10 cellular contexts compared by ENCODE assay signal in the genomic region with DNA sequence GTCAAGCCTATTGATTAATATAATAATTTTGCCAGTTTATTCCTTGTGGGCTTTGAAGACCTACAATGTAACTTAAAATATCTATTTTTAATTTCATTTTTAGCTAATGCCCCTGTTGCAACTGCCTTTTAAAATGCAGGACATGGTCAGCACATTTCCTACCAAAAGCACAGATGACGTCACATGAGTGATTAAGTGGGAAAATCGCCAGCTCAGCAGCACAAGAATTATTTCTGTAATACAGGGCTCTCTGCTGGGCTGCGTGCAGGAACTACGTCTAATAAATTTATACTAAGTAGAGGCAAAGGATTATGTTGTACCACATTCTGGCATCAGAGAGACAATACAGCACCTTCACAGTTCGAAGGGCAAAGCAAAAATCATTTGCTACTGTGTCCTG. TPM values are rescaled to one million over a fixed set of nuclear protein-coding genes. Genes with fewer than 3 reads are reported as not detected.
DNase-seq lines count a peak whose midpoint lies in the region; ATAC-seq, FAIRE-seq and TF ChIP-seq lines count a peak whose summit lies in the region.
"Had no signal": no experiment of that assay in that cellular context is flagged by ENCODE, and none has a peak within 500 bp of the region (broad histone marks: within the 10 kb centered on the region; RNA-seq: fewer than 3 reads in every experiment).

No MANE protein-coding gene starts in this region.

- H3K4me1 ChIP-seq in endothelial cell of umbilical vein (ENCODE audit: control insufficient read depth, extremely low read depth, insufficient read depth, low read length) (peaks cover 7% of the 10 kb centered on the region), lung (ENCODE audit: control insufficient read depth in 2 of 2, insufficient read depth in 2 of 2, low read length in 2 of 2) (peaks cover 0 to 6% of the 10 kb centered on the region in 2 donors), thoracic aorta (ENCODE audit: control insufficient read depth in 1 of 2, low read depth in 2 of 2) (peaks cover 0 to 10% of the 10 kb centered on the region in 2 donors)

- CTCF ChIA-PET in endothelial cell of umbilical vein (lab: Charles Lee) = interaction anchor here (0.6 to 2.0 kb wide), 13 partner anchors 8 to 68 kb away, joined by 3 to 8 read pairs (median 5); a partner anchor contains a TSS

- H3K9me3 ChIP-seq in endothelial cell of umbilical vein (replicated peaks; ENCODE audit: control insufficient read depth, insufficient read depth, low read length) (no peaks in the 10 kb centered on the region), lung (ENCODE audit: control insufficient read depth in 2 of 2, insufficient read depth in 1 of 2, low read length in 1 of 2) (no peaks in the 10 kb centered on the region), thoracic aorta (no peaks in the 10 kb centered on the region)
- H3K9me3 ChIP-seq: ascending aorta had no signal

- DNase-seq in NCI-H226 (peak; percentile 57), endothelial cell of umbilical vein (ENCODE audit: low read depth, low spot score) (peak; percentile 83), lung (ENCODE audit: low spot score) (peak; percentile 72), thoracic aorta (ENCODE audit: low spot score) (peak; percentile 50), OCI-M2 (lab: John Stamatoyannopoulos, UW; ENCODE audit: unreplicated experiment) (no peak)

- H3K27me3 ChIP-seq in endothelial cell of umbilical vein (ENCODE audit: control insufficient read depth in 2 of 2, insufficient read depth in 2 of 2, low read length in 2 of 2) (no peaks in the 10 kb centered on the region), lung (ENCODE audit: control insufficient read depth, insufficient read depth) (no peaks in the 10 kb centered on the region), thoracic aorta (replicated peaks; ENCODE audit: insufficient read depth) (no peaks in the 10 kb centered on the region)
- H3K27me3 ChIP-seq: ascending aorta had no signal

- H3K4me3 ChIP-seq in endothelial cell of umbilical vein (replicated peaks in 1 of 3; ENCODE audit: insufficient read depth in 1 of 3, low read depth in 1 of 3, low read length in 3 of 3) = no peak overlapping the region
- H3K4me3 ChIP-seq in lung = no peak overlapping the region
- H3K4me3 ChIP-seq in thoracic aorta = peak overlapping the region; percentile 32
- H3K4me3 ChIP-seq: ascending aorta had no signal

- WGBS in lung, 2 donors = 32 to 48% methylated on average over 5 of the region's 5 CpGs

- no peaks in the 10 kb centered on the region for H3K9me1 ChIP-seq in endothelial cell of umbilical vein (replicated peaks; ENCODE audit: control insufficient read depth, extremely low read depth, insufficient read depth, low read length)

- no TSS peak for BruUV-seq in endothelial cell of umbilical vein (replicated peaks; lab: Mats Ljungman, UMichigan)

- H3K9ac ChIP-seq in endothelial cell of umbilical vein (replicated peaks; ENCODE audit: extremely low read depth, insufficient read depth, low read length) = no peak overlapping the region

- no peaks in the 10 kb centered on the region for H4K20me1 ChIP-seq in endothelial cell of umbilical vein (replicated peaks; ENCODE audit: control insufficient read depth, extremely low read depth, insufficient read depth, low read length)

- no peak for ATAC-seq in lung (ENCODE audit: insufficient read depth, low FRiP score)
- peak; percentile 80 for ATAC-seq in thoracic aorta (ENCODE audit: insufficient number of reproducible peaks, low FRiP score, low read depth)
- no peak for ATAC-seq in GM21447 (IDR thresholded peaks at IDR 0.05; ENCODE audit: unreplicated experiment)
- ATAC-seq in HG02870 (IDR thresholded peaks at IDR 0.05; ENCODE audit: unreplicated experiment) = no peak
- ATAC-seq in GM21515 (IDR thresholded peaks at IDR 0.05; ENCODE audit: unreplicated experiment) = no peak

- intact Hi-C loops in endothelial cell of umbilical vein (cut with micrococcal nuclease) = no loop called here

- H2AFZ ChIP-seq in endothelial cell of umbilical vein (ENCODE audit: low read depth, low read length) = no peak overlapping the region

- POLR2A ChIA-PET in endothelial cell of umbilical vein (lab: Charles Lee) = no interaction called here

- H3K36me3 ChIP-seq in endothelial cell of umbilical vein (ENCODE audit: control insufficient read depth in 2 of 2, extremely low read depth in 1 of 2, insufficient read depth in 2 of 2, low read length in 2 of 2) = no peaks in the 10 kb centered on the region
- peaks cover 0 to 1% of the 10 kb centered on the region in 2 donors for H3K36me3 ChIP-seq in lung (ENCODE audit: control insufficient read depth in 2 of 2, insufficient read depth in 2 of 2, low read length in 2 of 2)
- H3K36me3 ChIP-seq in thoracic aorta = no peaks in the 10 kb centered on the region
- H3K36me3 ChIP-seq: ascending aorta had no signal

- dilution Hi-C loops in endothelial cell of umbilical vein (cut with MboI; ENCODE audit: extremely low pct_ligation_motif_present, low sequenced_read_pairs) = no loop called here

- TF ChIP-seq POLR2A in endothelial cell of umbilical vein (IDR thresholded peaks at IDR 0.05; ENCODE audit: low read depth, low read length) = no peak

- peaks cover 77% of the 10 kb centered on the region for H3K79me2 ChIP-seq in endothelial cell of umbilical vein (ENCODE audit: control insufficient read depth, insufficient read depth, low read length)

- FAIRE-seq in endothelial cell of umbilical vein (lab: Jason Lieb, UNC) = no peak

- H3K4me2 ChIP-seq in endothelial cell of umbilical vein (ENCODE audit: insufficient read depth, low read length) = peak overlapping the region; percentile 34

- TF ChIP-seq CTCF in endothelial cell of umbilical vein (IDR thresholded peaks at IDR 0.05; ENCODE audit: extremely low read depth in 1 of 2, insufficient read depth in 1 of 2, low read depth in 1 of 2, low read length in 2 of 2) = no peak
- no peak for TF ChIP-seq CTCF in lung (IDR thresholded peaks at IDR 0.05; ENCODE audit: control extremely low read depth, extremely low read depth)
- no peak for TF ChIP-seq CTCF in thoracic aorta (IDR thresholded peaks at IDR 0.05)

- H3K27ac ChIP-seq in endothelial cell of umbilical vein (ENCODE audit: insufficient read depth, low read depth, low read length) (no peak overlapping the region), lung (ENCODE audit: low read depth in 1 of 2, low read length in 1 of 2) (peak overlapping the region; percentile 6 to 73), thoracic aorta (peak overlapping the region in 1 of 2 donors; percentile 19)
- H3K27ac ChIP-seq: HL-60 had no signal

TF ChIP-seq in endothelial cell of umbilical vein, 7 proteins besides CTCF, POLR2A, EP300 and RAD21:
- no peak for TF ChIP-seq EZH2 (IDR thresholded peaks at IDR 0.05; ENCODE audit: borderline replicate concordance, low read depth, low read length, severe bottlenecking)
- no peak for TF ChIP-seq MYC (IDR thresholded peaks at IDR 0.05; ENCODE audit: low read depth, low read length)
- TF ChIP-seq JUN (IDR thresholded peaks at IDR 0.05; ENCODE audit: borderline replicate concordance, insufficient read depth, insufficient read length, low read depth) = peak; percentile 69

RNA-seq across cellular contexts. Expression of a gene that starts 8.2 kb away (rescaled TPM):
- 56.3 and 62.9 TPM in 2 replicates for total RNA-seq in endothelial cell of umbilical vein
- polyA plus RNA-seq in endothelial cell of umbilical vein = 15.4 and 16.5 TPM in 2 replicates
- polyA plus RNA-seq in endothelial cell of umbilical vein (2011; cell fraction: cytosol; rRNA removed) = 30.8 and 31.7 TPM in 2 replicates
- polyA plus RNA-seq in endothelial cell of umbilical vein (2011; cell fraction: nucleus; rRNA removed) = 35.0 and 37.2 TPM in 2 replicates
- polyA plus RNA-seq in endothelial cell of umbilical vein (2012) = 30.3 and 55.7 TPM in 2 replicates
- 42.7 and 50.6 TPM in 2 replicates for polyA minus RNA-seq in endothelial cell of umbilical vein
- polyA minus RNA-seq in endothelial cell of umbilical vein (2011; cell fraction: cytosol; rRNA and poly(A)+ RNA removed) = 104 TPM
- 14.4 and 22.9 TPM in 2 replicates for polyA minus RNA-seq in endothelial cell of umbilical vein (2011; cell fraction: nucleus; rRNA and poly(A)+ RNA removed)
- 10 to 100 TPM; 13.1 to 26.8 TPM for total RNA-seq in lung
- polyA plus RNA-seq in lung = 1 to 10 TPM; 3.8 to 7.2 TPM
- 1 to 10 TPM; 3.0 to 4.8 TPM for total RNA-seq in thoracic aorta

RNA-seq across cellular contexts. Expression of a gene that starts 40.3 kb away (rescaled TPM):
- 0.53 and 0.55 TPM in 2 replicates for total RNA-seq in endothelial cell of umbilical vein
- polyA plus RNA-seq in endothelial cell of umbilical vein = 0.66 and 0.75 TPM in 2 replicates
- polyA plus RNA-seq in endothelial cell of umbilical vein (2011; cell fraction: cytosol; rRNA removed) = 0.32 and 0.56 TPM in 2 replicates
- polyA plus RNA-seq in endothelial cell of umbilical vein (2011; cell fraction: nucleus; rRNA removed) = 1.4 and 1.8 TPM in 2 replicates
- 1.1 and 1.2 TPM in 2 replicates for polyA plus RNA-seq in endothelial cell of umbilical vein (2012)
- polyA minus RNA-seq in endothelial cell of umbilical vein = 0.90 and 1.1 TPM in 2 replicates
- 3.4 TPM for polyA minus RNA-seq in endothelial cell of umbilical vein (2011; cell fraction: cytosol; rRNA and poly(A)+ RNA removed)
- polyA minus RNA-seq in endothelial cell of umbilical vein (2011; cell fraction: nucleus; rRNA and poly(A)+ RNA removed) = 0.58 and 0.67 TPM in 2 replicates
- total RNA-seq in lung = 1 to 10 TPM; 2.0 TPM
- polyA plus RNA-seq in lung = under 1 TPM; 0.41 to 0.69 TPM
- total RNA-seq in thoracic aorta = not detected
- total RNA-seq: ascending aorta had no signal

RNA-seq across cellular contexts. Expression of a gene that starts 44.3 kb away (rescaled TPM):
- total RNA-seq in endothelial cell of umbilical vein (not detected in 2 replicates), lung (under 1 TPM; 0.31 to 0.40 TPM), thoracic aorta (not detected)
- polyA plus RNA-seq in endothelial cell of umbilical vein (0.04 TPM in 1 of 2 replicates, not detected in the other), lung (under 1 TPM; 0.03 to 0.06 TPM)
- not detected in 2 replicates for polyA plus RNA-seq in endothelial cell of umbilical vein (2011; cell fraction: cytosol; rRNA removed)
- 0.07 and 0.20 TPM in 2 replicates for polyA plus RNA-seq in endothelial cell of umbilical vein (2011; cell fraction: nucleus; rRNA removed)
- polyA plus RNA-seq in endothelial cell of umbilical vein (2012) = not detected in 2 replicates
- not detected in 2 replicates for polyA minus RNA-seq in endothelial cell of umbilical vein
- polyA minus RNA-seq in endothelial cell of umbilical vein (2011; cell fraction: cytosol; rRNA and poly(A)+ RNA removed) = not detected
- not detected in 2 replicates for polyA minus RNA-seq in endothelial cell of umbilical vein (2011; cell fraction: nucleus; rRNA and poly(A)+ RNA removed)
- total RNA-seq: ascending aorta had no signal

RNA-seq across cellular contexts. Expression of a gene that starts 55.4 kb away (rescaled TPM):
- 0.67 and 0.95 TPM in 2 replicates for total RNA-seq in endothelial cell of umbilical vein
- polyA plus RNA-seq in endothelial cell of umbilical vein = 2.3 and 2.7 TPM in 2 replicates
- 0.76 and 1.8 TPM in 2 replicates for polyA plus RNA-seq in endothelial cell of umbilical vein (2011; cell fraction: cytosol; rRNA removed)
- polyA plus RNA-seq in endothelial cell of umbilical vein (2011; cell fraction: nucleus; rRNA removed) = 1.3 and 2.9 TPM in 2 replicates
- 0.23 and 0.31 TPM in 2 replicates for polyA plus RNA-seq in endothelial cell of umbilical vein (2012)
- 0.68 and 0.92 TPM in 2 replicates for polyA minus RNA-seq in endothelial cell of umbilical vein
- polyA minus RNA-seq in endothelial cell of umbilical vein (2011; cell fraction: cytosol; rRNA and poly(A)+ RNA removed) = not detected
- 0.48 TPM in 1 of 2 replicates, not detected in the other for polyA minus RNA-seq in endothelial cell of umbilical vein (2011; cell fraction: nucleus; rRNA and poly(A)+ RNA removed)
- total RNA-seq in lung = 10 to 100 TPM in 1 of 2 donors, 1 to 10 TPM in 1; 7.5 to 39.7 TPM
- polyA plus RNA-seq in lung = 10 to 100 TPM; 30.8 to 57.1 TPM
- total RNA-seq in thoracic aorta = under 1 TPM; 0.42 to 0.54 TPM
- total RNA-seq: ascending aorta had no signal
